1 cellular context compared by ENCODE assay signal in the genomic region with DNA sequence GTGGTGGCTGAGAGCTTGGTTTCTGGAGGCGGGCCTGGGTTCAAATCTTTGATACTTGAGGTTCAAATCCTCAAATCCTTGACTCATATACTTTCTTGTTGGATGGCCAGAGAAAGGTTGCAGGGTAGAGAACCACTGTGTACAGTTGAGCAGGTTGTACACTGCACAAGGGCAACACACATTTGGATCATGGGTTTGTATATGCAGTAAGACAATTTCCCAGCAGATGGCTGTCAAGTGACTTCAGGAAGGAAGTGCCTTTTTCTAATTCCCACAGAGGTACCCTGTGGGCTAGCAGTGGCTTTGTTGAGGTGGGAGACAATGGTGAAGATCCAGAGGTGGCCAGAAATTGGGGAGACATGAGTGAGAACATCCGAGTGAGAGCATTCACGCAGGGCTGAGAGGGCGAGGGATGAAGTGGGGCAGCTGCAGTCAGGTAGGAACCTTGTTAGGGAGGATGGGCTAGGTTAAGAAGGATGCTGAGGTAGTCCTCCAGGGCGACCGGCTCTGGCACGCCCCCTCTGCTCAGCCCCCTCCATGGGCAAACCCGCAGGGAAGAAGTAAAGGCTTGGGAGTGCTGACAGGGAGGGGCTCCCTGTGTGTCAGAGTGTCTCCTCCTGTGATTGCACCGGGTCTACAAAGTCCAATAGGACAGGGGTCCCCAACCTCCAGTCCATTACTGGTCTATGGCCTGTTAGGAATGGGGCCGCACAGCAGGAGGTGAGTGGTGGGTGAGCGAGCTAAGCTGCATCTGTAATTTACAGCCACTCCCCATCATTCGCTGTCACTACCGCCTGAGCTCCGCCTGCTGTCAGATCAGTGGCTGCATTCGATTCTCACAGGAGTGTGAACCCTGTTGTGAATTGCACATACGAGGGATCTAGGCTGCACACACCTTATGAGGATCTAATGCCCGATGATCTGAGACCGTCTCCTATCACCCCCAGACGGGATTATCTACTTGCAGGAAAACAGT.
TF ChIP-seq lines count a peak whose summit lies in the region.

No MANE protein-coding gene starts in this region.

TF ChIP-seq in HepG2, 621 proteins besides CTCF, POLR2A, EP300 and RAD21:
- TF ChIP-seq KAT8 (CRISPR knock-in tag; IDR thresholded peaks at IDR 0.05) (no peak), HDAC6 (IDR thresholded peaks at IDR 0.05; ENCODE audit: low read depth, low read length) (no peak), STAG1 (CRISPR knock-in tag; IDR thresholded peaks at IDR 0.05) (peak; percentile 29), SMAD1 (CRISPR knock-in tag; IDR thresholded peaks at IDR 0.05; ENCODE audit: borderline replicate concordance, low read depth) (no peak), REPIN1 (CRISPR knock-in tag; IDR thresholded peaks at IDR 0.05; ENCODE audit: borderline replicate concordance, low read depth) (no peak), KDM3A (CRISPR knock-in tag; IDR thresholded peaks at IDR 0.05; ENCODE audit: low read depth) (no peak), HES4 (CRISPR knock-in tag; IDR thresholded peaks at IDR 0.05; ENCODE audit: borderline replicate concordance) (0 out of 2 replicates have a peak, but pooled peaks have one; percentile 24), ZMYM3 (CRISPR knock-in tag; IDR thresholded peaks at IDR 0.05) (peak; percentile 54; the same call in 1 of the 2 replicates), RNF2 (conservative IDR thresholded peaks at IDR 0.05; ENCODE audit: low read depth) (no peak), ZNF251 (CRISPR knock-in tag; IDR thresholded peaks at IDR 0.05) (no peak), CHD4 (IDR thresholded peaks at IDR 0.05; ENCODE audit: borderline replicate concordance, low read length) (no peak), PHF20 (CRISPR knock-in tag; IDR thresholded peaks at IDR 0.05) (no peak), FOXK1 (CRISPR knock-in tag; IDR thresholded peaks at IDR 0.05; ENCODE audit: borderline replicate concordance, low read depth) (no peak), CREM (IDR thresholded peaks at IDR 0.05) (no peak), CREM (CRISPR knock-in tag; IDR thresholded peaks at IDR 0.05) (no peak), MED13 (CRISPR knock-in tag; IDR thresholded peaks at IDR 0.05) (no peak), ZFP36L2 (CRISPR knock-in tag; IDR thresholded peaks at IDR 0.05) (no peak), XRCC5 (optimal IDR thresholded peaks at IDR 0.05; ENCODE audit: low read length) (no peak), ZNF33A (CRISPR knock-in tag; IDR thresholded peaks at IDR 0.05; ENCODE audit: borderline replicate concordance) (no peak), CCAR2 (optimal IDR thresholded peaks at IDR 0.05; ENCODE audit: low read depth, low read length) (no peak), SNRNP70 (IDR thresholded peaks at IDR 0.05; ENCODE audit: low read depth, low read length) (no peak), SMC3 (IDR thresholded peaks at IDR 0.05; ENCODE audit: low read length) (peak; percentile 40; the same call in 1 of the 2 replicates), ZNF430 (CRISPR knock-in tag; IDR thresholded peaks at IDR 0.05) (0 out of 2 replicates have a peak, but pooled peaks have one; percentile 45), XBP1 (CRISPR knock-in tag; IDR thresholded peaks at IDR 0.05) (no peak)
- TF ChIP-seq, protein P1, sequence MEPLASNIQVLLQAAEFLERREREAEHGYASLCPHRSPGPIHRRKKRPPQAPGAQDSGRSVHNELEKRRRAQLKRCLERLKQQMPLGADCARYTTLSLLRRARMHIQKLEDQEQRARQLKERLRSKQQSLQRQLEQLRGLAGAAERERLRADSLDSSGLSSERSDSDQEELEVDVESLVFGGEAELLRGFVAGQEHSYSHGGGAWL (CRISPR knock-in tag; IDR thresholded peaks at IDR 0.05) = no peak
- TF ChIP-seq, protein P2, sequence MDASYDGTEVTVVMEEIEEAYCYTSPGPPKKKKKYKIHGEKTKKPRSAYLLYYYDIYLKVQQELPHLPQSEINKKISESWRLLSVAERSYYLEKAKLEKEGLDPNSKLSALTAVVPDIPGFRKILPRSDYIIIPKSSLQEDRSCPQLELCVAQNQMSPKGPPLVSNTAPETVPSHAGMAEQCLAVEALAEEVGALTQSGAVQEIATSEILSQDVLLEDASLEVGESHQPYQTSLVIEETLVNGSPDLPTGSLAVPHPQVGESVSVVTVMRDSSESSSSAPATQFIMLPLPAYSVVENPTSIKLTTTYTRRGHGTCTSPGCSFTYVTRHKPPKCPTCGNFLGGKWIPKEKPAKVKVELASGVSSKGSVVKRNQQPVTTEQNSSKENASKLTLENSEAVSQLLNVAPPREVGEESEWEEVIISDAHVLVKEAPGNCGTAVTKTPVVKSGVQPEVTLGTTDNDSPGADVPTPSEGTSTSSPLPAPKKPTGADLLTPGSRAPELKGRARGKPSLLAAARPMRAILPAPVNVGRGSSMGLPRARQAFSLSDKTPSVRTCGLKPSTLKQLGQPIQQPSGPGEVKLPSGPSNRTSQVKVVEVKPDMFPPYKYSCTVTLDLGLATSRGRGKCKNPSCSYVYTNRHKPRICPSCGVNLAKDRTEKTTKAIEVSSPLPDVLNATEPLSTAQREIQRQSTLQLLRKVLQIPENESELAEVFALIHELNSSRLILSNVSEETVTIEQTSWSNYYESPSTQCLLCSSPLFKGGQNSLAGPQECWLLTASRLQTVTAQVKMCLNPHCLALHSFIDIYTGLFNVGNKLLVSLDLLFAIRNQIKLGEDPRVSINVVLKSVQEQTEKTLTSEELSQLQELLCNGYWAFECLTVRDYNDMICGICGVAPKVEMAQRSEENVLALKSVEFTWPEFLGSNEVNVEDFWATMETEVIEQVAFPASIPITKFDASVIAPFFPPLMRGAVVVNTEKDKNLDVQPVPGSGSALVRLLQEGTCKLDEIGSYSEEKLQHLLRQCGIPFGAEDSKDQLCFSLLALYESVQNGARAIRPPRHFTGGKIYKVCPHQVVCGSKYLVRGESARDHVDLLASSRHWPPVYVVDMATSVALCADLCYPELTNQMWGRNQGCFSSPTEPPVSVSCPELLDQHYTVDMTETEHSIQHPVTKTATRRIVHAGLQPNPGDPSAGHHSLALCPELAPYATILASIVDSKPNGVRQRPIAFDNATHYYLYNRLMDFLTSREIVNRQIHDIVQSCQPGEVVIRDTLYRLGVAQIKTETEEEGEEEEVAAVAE (CRISPR knock-in tag; IDR thresholded peaks at IDR 0.05; ENCODE audit: borderline replicate concordance) = no peak
- TF ChIP-seq, protein P3, sequence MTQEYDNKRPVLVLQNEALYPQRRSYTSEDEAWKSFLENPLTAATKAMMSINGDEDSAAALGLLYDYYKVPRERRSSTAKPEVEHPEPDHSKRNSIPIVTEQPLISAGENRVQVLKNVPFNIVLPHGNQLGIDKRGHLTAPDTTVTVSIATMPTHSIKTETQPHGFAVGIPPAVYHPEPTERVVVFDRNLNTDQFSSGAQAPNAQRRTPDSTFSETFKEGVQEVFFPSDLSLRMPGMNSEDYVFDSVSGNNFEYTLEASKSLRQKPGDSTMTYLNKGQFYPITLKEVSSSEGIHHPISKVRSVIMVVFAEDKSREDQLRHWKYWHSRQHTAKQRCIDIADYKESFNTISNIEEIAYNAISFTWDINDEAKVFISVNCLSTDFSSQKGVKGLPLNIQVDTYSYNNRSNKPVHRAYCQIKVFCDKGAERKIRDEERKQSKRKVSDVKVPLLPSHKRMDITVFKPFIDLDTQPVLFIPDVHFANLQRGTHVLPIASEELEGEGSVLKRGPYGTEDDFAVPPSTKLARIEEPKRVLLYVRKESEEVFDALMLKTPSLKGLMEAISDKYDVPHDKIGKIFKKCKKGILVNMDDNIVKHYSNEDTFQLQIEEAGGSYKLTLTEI (CRISPR knock-in tag; conservative IDR thresholded peaks at IDR 0.05) = no peak
- TF ChIP-seq, protein P4, sequence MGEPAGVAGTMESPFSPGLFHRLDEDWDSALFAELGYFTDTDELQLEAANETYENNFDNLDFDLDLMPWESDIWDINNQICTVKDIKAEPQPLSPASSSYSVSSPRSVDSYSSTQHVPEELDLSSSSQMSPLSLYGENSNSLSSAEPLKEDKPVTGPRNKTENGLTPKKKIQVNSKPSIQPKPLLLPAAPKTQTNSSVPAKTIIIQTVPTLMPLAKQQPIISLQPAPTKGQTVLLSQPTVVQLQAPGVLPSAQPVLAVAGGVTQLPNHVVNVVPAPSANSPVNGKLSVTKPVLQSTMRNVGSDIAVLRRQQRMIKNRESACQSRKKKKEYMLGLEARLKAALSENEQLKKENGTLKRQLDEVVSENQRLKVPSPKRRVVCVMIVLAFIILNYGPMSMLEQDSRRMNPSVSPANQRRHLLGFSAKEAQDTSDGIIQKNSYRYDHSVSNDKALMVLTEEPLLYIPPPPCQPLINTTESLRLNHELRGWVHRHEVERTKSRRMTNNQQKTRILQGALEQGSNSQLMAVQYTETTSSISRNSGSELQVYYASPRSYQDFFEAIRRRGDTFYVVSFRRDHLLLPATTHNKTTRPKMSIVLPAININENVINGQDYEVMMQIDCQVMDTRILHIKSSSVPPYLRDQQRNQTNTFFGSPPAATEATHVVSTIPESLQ (CRISPR knock-in tag; conservative IDR thresholded peaks at IDR 0.05) = no peak
- TF ChIP-seq, protein P5, sequence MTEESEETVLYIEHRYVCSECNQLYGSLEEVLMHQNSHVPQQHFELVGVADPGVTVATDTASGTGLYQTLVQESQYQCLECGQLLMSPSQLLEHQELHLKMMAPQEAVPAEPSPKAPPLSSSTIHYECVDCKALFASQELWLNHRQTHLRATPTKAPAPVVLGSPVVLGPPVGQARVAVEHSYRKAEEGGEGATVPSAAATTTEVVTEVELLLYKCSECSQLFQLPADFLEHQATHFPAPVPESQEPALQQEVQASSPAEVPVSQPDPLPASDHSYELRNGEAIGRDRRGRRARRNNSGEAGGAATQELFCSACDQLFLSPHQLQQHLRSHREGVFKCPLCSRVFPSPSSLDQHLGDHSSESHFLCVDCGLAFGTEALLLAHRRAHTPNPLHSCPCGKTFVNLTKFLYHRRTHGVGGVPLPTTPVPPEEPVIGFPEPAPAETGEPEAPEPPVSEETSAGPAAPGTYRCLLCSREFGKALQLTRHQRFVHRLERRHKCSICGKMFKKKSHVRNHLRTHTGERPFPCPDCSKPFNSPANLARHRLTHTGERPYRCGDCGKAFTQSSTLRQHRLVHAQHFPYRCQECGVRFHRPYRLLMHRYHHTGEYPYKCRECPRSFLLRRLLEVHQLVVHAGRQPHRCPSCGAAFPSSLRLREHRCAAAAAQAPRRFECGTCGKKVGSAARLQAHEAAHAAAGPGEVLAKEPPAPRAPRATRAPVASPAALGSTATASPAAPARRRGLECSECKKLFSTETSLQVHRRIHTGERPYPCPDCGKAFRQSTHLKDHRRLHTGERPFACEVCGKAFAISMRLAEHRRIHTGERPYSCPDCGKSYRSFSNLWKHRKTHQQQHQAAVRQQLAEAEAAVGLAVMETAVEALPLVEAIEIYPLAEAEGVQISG (CRISPR knock-in tag; IDR thresholded peaks at IDR 0.05) = no peak
- TF ChIP-seq, protein P6, sequence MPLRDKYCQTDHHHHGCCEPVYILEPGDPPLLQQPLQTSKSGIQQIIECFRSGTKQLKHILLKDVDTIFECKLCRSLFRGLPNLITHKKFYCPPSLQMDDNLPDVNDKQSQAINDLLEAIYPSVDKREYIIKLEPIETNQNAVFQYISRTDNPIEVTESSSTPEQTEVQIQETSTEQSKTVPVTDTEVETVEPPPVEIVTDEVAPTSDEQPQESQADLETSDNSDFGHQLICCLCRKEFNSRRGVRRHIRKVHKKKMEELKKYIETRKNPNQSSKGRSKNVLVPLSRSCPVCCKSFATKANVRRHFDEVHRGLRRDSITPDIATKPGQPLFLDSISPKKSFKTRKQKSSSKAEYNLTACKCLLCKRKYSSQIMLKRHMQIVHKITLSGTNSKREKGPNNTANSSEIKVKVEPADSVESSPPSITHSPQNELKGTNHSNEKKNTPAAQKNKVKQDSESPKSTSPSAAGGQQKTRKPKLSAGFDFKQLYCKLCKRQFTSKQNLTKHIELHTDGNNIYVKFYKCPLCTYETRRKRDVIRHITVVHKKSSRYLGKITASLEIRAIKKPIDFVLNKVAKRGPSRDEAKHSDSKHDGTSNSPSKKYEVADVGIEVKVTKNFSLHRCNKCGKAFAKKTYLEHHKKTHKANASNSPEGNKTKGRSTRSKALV (CRISPR knock-in tag; IDR thresholded peaks at IDR 0.05) = no peak
- TF ChIP-seq, protein P7, sequence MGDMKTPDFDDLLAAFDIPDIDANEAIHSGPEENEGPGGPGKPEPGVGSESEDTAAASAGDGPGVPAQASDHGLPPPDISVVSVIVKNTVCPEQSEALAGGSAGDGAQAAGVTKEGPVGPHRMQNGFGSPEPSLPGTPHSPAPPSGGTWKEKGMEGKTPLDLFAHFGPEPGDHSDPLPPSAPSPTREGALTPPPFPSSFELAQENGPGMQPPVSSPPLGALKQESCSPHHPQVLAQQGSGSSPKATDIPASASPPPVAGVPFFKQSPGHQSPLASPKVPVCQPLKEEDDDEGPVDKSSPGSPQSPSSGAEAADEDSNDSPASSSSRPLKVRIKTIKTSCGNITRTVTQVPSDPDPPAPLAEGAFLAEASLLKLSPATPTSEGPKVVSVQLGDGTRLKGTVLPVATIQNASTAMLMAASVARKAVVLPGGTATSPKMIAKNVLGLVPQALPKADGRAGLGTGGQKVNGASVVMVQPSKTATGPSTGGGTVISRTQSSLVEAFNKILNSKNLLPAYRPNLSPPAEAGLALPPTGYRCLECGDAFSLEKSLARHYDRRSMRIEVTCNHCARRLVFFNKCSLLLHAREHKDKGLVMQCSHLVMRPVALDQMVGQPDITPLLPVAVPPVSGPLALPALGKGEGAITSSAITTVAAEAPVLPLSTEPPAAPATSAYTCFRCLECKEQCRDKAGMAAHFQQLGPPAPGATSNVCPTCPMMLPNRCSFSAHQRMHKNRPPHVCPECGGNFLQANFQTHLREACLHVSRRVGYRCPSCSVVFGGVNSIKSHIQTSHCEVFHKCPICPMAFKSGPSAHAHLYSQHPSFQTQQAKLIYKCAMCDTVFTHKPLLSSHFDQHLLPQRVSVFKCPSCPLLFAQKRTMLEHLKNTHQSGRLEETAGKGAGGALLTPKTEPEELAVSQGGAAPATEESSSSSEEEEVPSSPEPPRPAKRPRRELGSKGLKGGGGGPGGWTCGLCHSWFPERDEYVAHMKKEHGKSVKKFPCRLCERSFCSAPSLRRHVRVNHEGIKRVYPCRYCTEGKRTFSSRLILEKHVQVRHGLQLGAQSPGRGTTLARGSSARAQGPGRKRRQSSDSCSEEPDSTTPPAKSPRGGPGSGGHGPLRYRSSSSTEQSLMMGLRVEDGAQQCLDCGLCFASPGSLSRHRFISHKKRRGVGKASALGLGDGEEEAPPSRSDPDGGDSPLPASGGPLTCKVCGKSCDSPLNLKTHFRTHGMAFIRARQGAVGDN (CRISPR knock-in tag; IDR thresholded peaks at IDR 0.05) = 0 out of 2 replicates have a peak, but pooled peaks have one; percentile 11
